ENCODE assay signal across 9 cellular contexts in genomic region chr4:114597410-114598115, GRCh38. TPM values are rescaled to one million over a fixed set of nuclear protein-coding genes. Genes with fewer than 3 reads are reported as not detected.
DNase-seq lines count a peak whose midpoint lies in the region; ATAC-seq lines count a peak whose summit lies in the region.
"Had no signal": no experiment of that assay in that cellular context is flagged by ENCODE, and none has a peak within 500 bp of the region (broad histone marks: within the 10 kb centered on the region; RNA-seq: fewer than 3 reads in every experiment).

No MANE protein-coding gene starts in this region.

- H3K4me3 ChIP-seq in duodenal mucosa (ENCODE audit: low read depth in 1 of 2, low read length in 2 of 2) (peak overlapping the region; percentile 74 to 89), neuron (ENCODE audit: low read length) (peak overlapping the region; percentile 46)

- H3K27ac ChIP-seq in duodenal mucosa (ENCODE audit: low read depth, low read length) = peak overlapping the region; percentile 36
- H3K27ac ChIP-seq: heart left ventricle had no signal

- no peak for ATAC-seq in GM18520 (IDR thresholded peaks at IDR 0.05; ENCODE audit: unreplicated experiment)

- H3K4me1 ChIP-seq in duodenal mucosa (ENCODE audit: control insufficient read depth in 1 of 2, insufficient read depth in 2 of 2, low read length in 2 of 2) (peaks cover 6 to 12% of the 10 kb centered on the region in 2 donors), neuron (ENCODE audit: insufficient read depth, low read length) (peaks cover 15% of the 10 kb centered on the region)

- H3K9ac ChIP-seq in duodenal mucosa (ENCODE audit: low read depth in 1 of 2, low read length in 2 of 2) = peak overlapping the region; percentile 49 to 67

- DNase-seq in COLO829 (ENCODE audit: low spot score) (peak; percentile 21), NCI-H69 (lab: John Stamatoyannopoulos, UW) (peak; percentile 30), ureter (ENCODE audit: low spot score) (no peak), T1000 (lab: John Stamatoyannopoulos, UW) (no peak)
- DNase-seq in NK-92 treated with Interleukin-12 subunit alpha and Interleukin-12 subunit beta, amount 100 ng/mL, for 24 hours (lab: John Stamatoyannopoulos, UW) = no peak

- H3K36me3 ChIP-seq in duodenal mucosa (ENCODE audit: control insufficient read depth in 1 of 2, insufficient read depth in 2 of 2, low read length in 2 of 2) = no peaks in the 10 kb centered on the region
- H3K36me3 ChIP-seq in neuron (ENCODE audit: insufficient read depth, low read length) = no peaks in the 10 kb centered on the region
- H3K36me3 ChIP-seq: heart left ventricle had no signal

- H2AFZ ChIP-seq in neuron (ENCODE audit: low read depth, low read length) = peak overlapping the region; percentile 77

- H3K9me3 ChIP-seq in duodenal mucosa (ENCODE audit: control insufficient read depth in 1 of 2, low read length in 2 of 2) = peaks cover 0 to 7% of the 10 kb centered on the region in 2 donors
- H3K9me3 ChIP-seq in neuron (ENCODE audit: low read length) = no peaks in the 10 kb centered on the region
- H3K9me3 ChIP-seq: heart left ventricle had no signal

- peaks cover 4 to 9% of the 10 kb centered on the region in 2 donors for H3K27me3 ChIP-seq in duodenal mucosa (ENCODE audit: control insufficient read depth in 1 of 2, insufficient read depth in 2 of 2, low read length in 2 of 2)
- H3K27me3 ChIP-seq in neuron (ENCODE audit: insufficient read depth, low read length) = peaks cover 49% of the 10 kb centered on the region

RNA-seq across cellular contexts. Expression of gene UGT8, which starts 1.0 kb away (rescaled TPM):
- 2.2 TPM for total RNA-seq in ureter

Comparison
In these comparisons a context has a peak if more than half of its experiments do, and no peak if none do; other contexts are left out.
1. DNase-seq: peak in COLO829 (single experiment) and NCI-H69 (single experiment); none in NK-92 treated with Interleukin-12 subunit alpha and Interleukin-12 subunit beta, amount 100 ng/mL, for 24 hours (single experiment), ureter (single experiment) and T1000 (single experiment).